In the genomic region with DNA sequence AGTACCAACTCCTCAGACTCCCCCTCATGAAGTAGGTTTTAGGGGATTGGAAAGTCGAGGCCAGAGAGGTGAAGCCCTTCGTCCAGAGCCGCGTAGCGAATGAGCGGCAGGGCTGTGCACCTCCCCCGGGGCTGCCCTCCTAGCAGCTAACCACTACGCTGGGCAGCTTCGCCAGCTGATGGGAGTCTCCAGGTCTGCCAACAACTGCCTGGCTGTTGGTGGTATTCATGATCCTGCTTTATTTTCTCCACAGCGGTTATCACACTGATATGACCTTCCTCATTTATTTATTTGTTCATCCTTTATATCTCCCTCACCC, we compare ENCODE assay signal across 7 cellular contexts. TPM values are rescaled to one million over a fixed set of nuclear protein-coding genes. Genes with fewer than 3 reads are reported as not detected.
DNase-seq lines count a peak whose midpoint lies in the region; ATAC-seq and TF ChIP-seq lines count a peak whose summit lies in the region.

No MANE protein-coding gene starts in this region.

- H3K9me3 ChIP-seq in right cardiac atrium (ENCODE audit: control insufficient read depth, low read length): no peaks in the 10 kb centered on the region
- H3K9me3 ChIP-seq in spleen: no peaks in the 10 kb centered on the region

- DNase-seq in right cardiac atrium: no peak
- DNase-seq in spleen: no peak
- no peak for DNase-seq in RPMI8226
- no peak for DNase-seq in mucosa of gallbladder (ENCODE audit: low spot score)

- H3K4me1 ChIP-seq in right cardiac atrium (ENCODE audit: control insufficient read depth, insufficient read depth, low read length): no peaks in the 10 kb centered on the region
- peaks cover 3 to 47% (median 27%) of the 10 kb centered on the region in 6 donors for H3K4me1 ChIP-seq in spleen

- peak; percentile 1 for ATAC-seq in HG02623 (IDR thresholded peaks at IDR 0.05; ENCODE audit: unreplicated experiment)
- peak in 1 of 2 donors; percentile 33 for ATAC-seq in right cardiac atrium
- no peak for ATAC-seq in GM19328 (IDR thresholded peaks at IDR 0.05; ENCODE audit: unreplicated experiment)

- H3K27me3 ChIP-seq in right cardiac atrium (ENCODE audit: control insufficient read depth, insufficient read depth) (no peaks in the 10 kb centered on the region), spleen (replicated peaks in 1 of 7) (peaks cover 0 to 38% (median 6%) of the 10 kb centered on the region in 7 donors)

- TF ChIP-seq POLR2A in spleen (IDR thresholded peaks at IDR 0.05): no peak

- intact Hi-C loops in right cardiac atrium (cut with DNase I): loop anchor here in 2 of 4 donors (5.0 to 10.0 kb wide), 4 partner anchors 110 to 1018 kb away; a partner anchor contains a TSS
- intact Hi-C loops in spleen (cut with DNase I; ENCODE audit: low total_unique reads): loop anchor here (5.0 to 10.0 kb wide), 3 partner anchors 107 to 1013 kb away; a partner anchor contains a TSS

- 14% methylated on average over 10 of the region's 10 CpGs for WGBS in right cardiac atrium
- 16 to 23% (median 16%) methylated on average over 10 of the region's 10 CpGs for WGBS in spleen, 5 donors

- peak overlapping the region; percentile 77 for H3K4me3 ChIP-seq in right cardiac atrium (ENCODE audit: low read length)
- peak overlapping the region; percentile 7 to 88 (median 68) for H3K4me3 ChIP-seq in spleen

- H3K27ac ChIP-seq in VCaP (peak overlapping the region; percentile 79; the same call in 1 of the 2 replicates), right cardiac atrium (ENCODE audit: low read length) (no peak overlapping the region), spleen (peak overlapping the region in 6 of 8 donors; percentile 54 to 90 (median 86))

- TF ChIP-seq CTCF in VCaP (conservative IDR thresholded peaks at IDR 0.05) (0 out of 2 replicates have a peak, but pooled peaks have one; percentile 17), spleen (IDR thresholded peaks at IDR 0.05 in 8 of 11, conservative IDR thresholded peaks at IDR 0.05 in 3 of 11) (peak in 2 of 11 experiments; percentile 3 to 29)

- no peaks in the 10 kb centered on the region for H3K36me3 ChIP-seq in spleen

RNA-seq across cellular contexts. Expression of a gene that starts 0.8 kb away (rescaled TPM):
- total RNA-seq in right cardiac atrium (1 to 10 TPM in 3 of 4 donors, under 1 TPM in 1; 0.97 to 1.8 (median 1.4) TPM), spleen (10 to 100 TPM; 18.7 to 59.8 (median 30.5) TPM), mucosa of gallbladder (16.3 TPM)
- polyA plus RNA-seq in right cardiac atrium (0.41 TPM), spleen (10 to 100 TPM in 1 of 3 donors, 1 to 10 TPM in 2; 6.6 to 12.2 (median 6.8) TPM)
